Comparison of ENCODE assay signal across 20 cellular contexts in genomic region chr2:232593931-232594330, GRCh38. TPM values are rescaled to one million over a fixed set of nuclear protein-coding genes. Genes with fewer than 3 reads are reported as not detected.
DNase-seq lines count a peak whose midpoint lies in the region; ATAC-seq and TF ChIP-seq lines count a peak whose summit lies in the region.
"Had no signal": no experiment of that assay in that cellular context is flagged by ENCODE, and none has a peak within 500 bp of the region (broad histone marks: within the 10 kb centered on the region; RNA-seq: fewer than 3 reads in every experiment).

No MANE protein-coding gene starts in this region.

- H3K4me1 ChIP-seq in PC-9 (replicated peaks; ENCODE audit: insufficient read depth) (peaks cover 32% of the 10 kb centered on the region), mucosa of descending colon (ENCODE audit: low read depth) (peaks cover 18% of the 10 kb centered on the region), transverse colon (peaks cover 11 to 35% (median 24%) of the 10 kb centered on the region in 4 donors), esophagus squamous epithelium (peaks cover 0 to 32% (median 26%) of the 10 kb centered on the region in 3 donors)
- H3K4me1 ChIP-seq: SJSA1 had no signal

- H4K20me1 ChIP-seq in PC-9 (ENCODE audit: insufficient read depth), result no peaks in the 10 kb centered on the region

- H3F3A ChIP-seq in PC-9 (ENCODE audit: insufficient read depth, low read depth), result peaks cover 27% of the 10 kb centered on the region

- peak overlapping the region; percentile 63; the same call in 1 of the 2 replicates for H3K4me2 ChIP-seq in PC-9

- H3K27me3 ChIP-seq in PC-9 (ENCODE audit: insufficient read depth, low read depth) (no peaks in the 10 kb centered on the region), transverse colon (no peaks in the 10 kb centered on the region), esophagus squamous epithelium (no peaks in the 10 kb centered on the region)
- H3K27me3 ChIP-seq: MG63, SJSA1 had no signal

- TF ChIP-seq CTCF in PC-9 (conservative IDR thresholded peaks at IDR 0.05) (no peak), mucosa of descending colon (IDR thresholded peaks at IDR 0.05) (no peak), transverse colon (IDR thresholded peaks at IDR 0.05) (no peak), esophagus squamous epithelium (IDR thresholded peaks at IDR 0.05) (no peak)

- POLR2A ChIA-PET in PC-9 (lab: Charles Lee; ENCODE audit: unreplicated experiment), result no interaction called here

- no peaks in the 10 kb centered on the region for H3K9me2 ChIP-seq in PC-9 (ENCODE audit: insufficient read depth)

- H3K27ac ChIP-seq in PC-9 (peak overlapping the region; percentile 69; the same call in 1 of the 2 replicates), transverse colon (peak overlapping the region; percentile 32 to 82 (median 70)), esophagus squamous epithelium (no peak overlapping the region)
- H3K27ac ChIP-seq: HL-60, SJSA1 had no signal

- intact Hi-C loops in PC-9 (cut with micrococcal nuclease; ENCODE audit: unreplicated experiment) (loop anchor here (2.0 kb wide), 1 partner anchor 43 kb away; the partner anchor contains the start of genes EIF4E2 and TIGD1), mucosa of descending colon (cut with DNase I, micrococcal nuclease) (no loop called here), transverse colon (cut with DNase I; ENCODE audit: low total_unique reads) (no loop called here), esophagus squamous epithelium (cut with DNase I) (no loop called here)

- in situ Hi-C loops in transverse colon (cut with MboI; ENCODE audit: low pct_ligation_motif_present in 1 of 4, low pct_unique_long_range_greater_than_20kb in 1 of 4, low sequenced_read_pairs in 3 of 4), result no loop called here

- H3K4me3 ChIP-seq in PC-9 (no peak overlapping the region), mucosa of descending colon (no peak overlapping the region), transverse colon (no peak overlapping the region), esophagus squamous epithelium (no peak overlapping the region)
- H3K4me3 ChIP-seq: MG63, SJSA1 had no signal

- no peak for TF ChIP-seq POLR2A in transverse colon (IDR thresholded peaks at IDR 0.05)
- no peak for TF ChIP-seq POLR2A in esophagus squamous epithelium (IDR thresholded peaks at IDR 0.05)

- BruUV-seq in PC-9 (replicated peaks; lab: Mats Ljungman, UMichigan), result TSS peak; percentile 72

- ATAC-seq in mucosa of descending colon (peak; percentile 9), GM19455 (IDR thresholded peaks at IDR 0.05; ENCODE audit: unreplicated experiment) (no peak)

- H3K9me3 ChIP-seq in PC-9 (ENCODE audit: insufficient read depth, low read depth) (no peaks in the 10 kb centered on the region), mucosa of descending colon (no peaks in the 10 kb centered on the region), transverse colon (no peaks in the 10 kb centered on the region), esophagus squamous epithelium (no peaks in the 10 kb centered on the region)
- H3K9me3 ChIP-seq: MG63, SJSA1 had no signal

- 89% methylated on average over 6 of the region's 6 CpGs; no CpG with 5 or more reads in 1 of the 2 donors for WGBS in transverse colon (ENCODE audit: low coverage in 1 of 2), 2 donors
- WGBS in esophagus squamous epithelium, 2 donors, result 76 to 94% methylated on average over 2 to 5 of the region's 6 CpGs

- DNase-seq in NCI-H2227 (lab: John Stamatoyannopoulos, UW; ENCODE audit: unreplicated experiment), result peak; percentile 77
- no peak for DNase-seq in PC-9
- DNase-seq in mucosa of descending colon, result no peak
- peak; percentile 39 for DNase-seq in transverse colon
- DNase-seq in esophagus squamous epithelium (lab: John Stamatoyannopoulos, UW), result no peak
- DNase-seq in OCI-M1 (lab: John Stamatoyannopoulos, UW), result no peak
- DNase-seq: ACHN, C1 segment of cervical spinal cord, DMS79, MG63, NCI-H1092, NCI-H146, NCI-H2081, NCI-H2171 treated with DMSO at 0.1 percent for 48 hours, NCI-H748 treated with DMSO at 0.1 percent for 48 hours had no signal

- no peaks in the 10 kb centered on the region for H3K79me2 ChIP-seq in PC-9 (ENCODE audit: low read depth)

- CTCF ChIA-PET in PC-9 (lab: Charles Lee), result no interaction called here

- H3K36me3 ChIP-seq in PC-9 (ENCODE audit: low read depth), result no peaks in the 10 kb centered on the region
- no peaks in the 10 kb centered on the region for H3K36me3 ChIP-seq in mucosa of descending colon (ENCODE audit: low read depth)
- H3K36me3 ChIP-seq in transverse colon, result no peaks in the 10 kb centered on the region
- H3K36me3 ChIP-seq in esophagus squamous epithelium, result no peaks in the 10 kb centered on the region
- H3K36me3 ChIP-seq: MG63, SJSA1 had no signal

- no peak for TF ChIP-seq EP300 in transverse colon (IDR thresholded peaks at IDR 0.05; ENCODE audit: low read depth)

- H2AFZ ChIP-seq in PC-9, result no peak overlapping the region

RNA-seq across cellular contexts. Expression of gene EFHD1, which starts 39.5 kb away (rescaled TPM):
- 10.6 and 15.0 TPM in 2 replicates for total RNA-seq in PC-9 (2021)
- total RNA-seq in mucosa of descending colon, result 1 to 10 TPM; 2.2 to 4.8 (median 4.6) TPM
- 1 to 10 TPM in 3 of 4 donors, not detected in 1; 1.6 to 6.1 (median 3.7) TPM for total RNA-seq in transverse colon
- total RNA-seq in esophagus squamous epithelium, result 10 to 100 TPM in 1 of 4 donors, 1 to 10 TPM in 2, under 1 TPM in 1; 0.30 to 10.1 (median 2.3) TPM
- total RNA-seq: HT1080 had no signal

RNA-seq across cellular contexts. Expression of gene EIF4E2, which starts 43.4 kb away (rescaled TPM):
- total RNA-seq in PC-9 (2021) (69.3 and 69.6 TPM in 2 replicates), mucosa of descending colon (100 to 1,000 TPM in 1 of 3 donors, 10 to 100 TPM in 2; 62.7 to 116 (median 90.9) TPM), transverse colon (1,000 to 10,000 TPM in 1 of 4 donors, 10 to 100 TPM in 3; 46.0 to 2,324 (median 55.7) TPM), esophagus squamous epithelium (10 to 100 TPM; 34.7 to 81.3 (median 58.0) TPM)

RNA-seq across cellular contexts. Expression of gene TIGD1, which starts 43.6 kb away (rescaled TPM):
- 12.7 and 14.7 TPM in 2 replicates for total RNA-seq in PC-9 (2021)
- total RNA-seq in mucosa of descending colon, result 1 to 10 TPM; 4.1 to 5.6 (median 5.4) TPM
- total RNA-seq in transverse colon, result 10 to 100 TPM in 2 of 4 donors, 1 to 10 TPM in 2; 4.6 to 23.1 (median 11.9) TPM
- total RNA-seq in esophagus squamous epithelium, result 1 to 10 TPM; 1.2 to 7.1 (median 3.2) TPM

RNA-seq across cellular contexts. Expression of gene CHRNG, which starts 54.4 kb away (rescaled TPM):
- total RNA-seq in PC-9 (2021), result not detected in 2 replicates
- total RNA-seq in mucosa of descending colon, result not detected
- total RNA-seq in transverse colon, result not detected
- not detected for total RNA-seq in esophagus squamous epithelium
- total RNA-seq: HT1080, NCI-H460, SJSA1 had no signal

Comparison
In these comparisons a context has a peak if more than half of its experiments do, and no peak if none do; other contexts are left out.
1. DNase-seq: peak in NCI-H2227 (single experiment) and transverse colon (single experiment); none in PC-9 (0 of 2), mucosa of descending colon (0 of 3), esophagus squamous epithelium (single experiment) and OCI-M1 (single experiment).
2. H3K27ac ChIP-seq: peak in PC-9 (single experiment) and transverse colon (4 of 4); none in esophagus squamous epithelium (0 of 4).